ENCODE assay signal across 9 cellular contexts in genomic region chr3:152193673-152194267, GRCh38.
DNase-seq lines count a peak whose midpoint lies in the region; ATAC-seq, FAIRE-seq and TF ChIP-seq lines count a peak whose summit lies in the region.
"Had no signal": no experiment of that assay in that cellular context is flagged by ENCODE, and none has a peak within 500 bp of the region (broad histone marks: within the 10 kb centered on the region; RNA-seq: fewer than 3 reads in every experiment).

No MANE protein-coding gene starts in this region.

- H3K9me2 ChIP-seq in Karpas-422 (replicated peaks; ENCODE audit: insufficient read depth, low read length): no peaks in the 10 kb centered on the region

- ATAC-seq in GM21619 (IDR thresholded peaks at IDR 0.05; ENCODE audit: unreplicated experiment): peak; percentile 59
- no peak for ATAC-seq in GM21360 (IDR thresholded peaks at IDR 0.05; ENCODE audit: unreplicated experiment)

- H3K9ac ChIP-seq in Karpas-422 (ENCODE audit: low read length) (peak overlapping the region; percentile 13; the same call in 1 of the 2 replicates), kidney (ENCODE audit: low read length in 2 of 2) (peak overlapping the region in 1 of 2 donors; percentile 16)

- H3K4me3 ChIP-seq in Karpas-422 (ENCODE audit: low read length) (peak overlapping the region; percentile 53), kidney (ENCODE audit: low read length in 2 of 2) (peak overlapping the region in 1 of 2 donors; percentile 4), H7 (ENCODE audit: insufficient read depth, low read depth, low read length) (no peak overlapping the region)

- H3K79me2 ChIP-seq in Karpas-422 (ENCODE audit: low read length): no peaks in the 10 kb centered on the region

- peaks cover 20% of the 10 kb centered on the region for H3K4me1 ChIP-seq in Karpas-422 (ENCODE audit: low read length)
- no peaks in the 10 kb centered on the region for H3K4me1 ChIP-seq in kidney (ENCODE audit: control insufficient read depth in 1 of 2, insufficient read depth in 1 of 2, low read depth in 1 of 2, low read length in 2 of 2)

- FAIRE-seq in GM12891 (lab: Jason Lieb, UNC): peak; percentile 68
- FAIRE-seq in kidney (lab: Jason Lieb, UNC): no peak
- FAIRE-seq: bronchial epithelial cell had no signal

- peak overlapping the region; percentile 57 for H3K4me2 ChIP-seq in Karpas-422 (ENCODE audit: low read depth, low read length, poor library complexity, severe bottlenecking)

- H2AFZ ChIP-seq in Karpas-422 (ENCODE audit: low read length): peak overlapping the region; percentile 61; the same call in 1 of the 2 replicates

- H4K20me1 ChIP-seq in Karpas-422 (ENCODE audit: insufficient read depth, low read depth, low read length): no peaks in the 10 kb centered on the region

- DNase-seq in GM12891 (ENCODE audit: insufficient read length, low spot score): no peak
- DNase-seq in Karpas-422: no peak
- peak; percentile 25 for DNase-seq in effector CD4-positive, alpha-beta T cell
- no peak for DNase-seq in kidney
- DNase-seq in GM19238 (ENCODE audit: insufficient read length, low spot score): no peak
- DNase-seq in H7: no peak

- no peak for TF ChIP-seq CTCF in kidney (IDR thresholded peaks at IDR 0.05; ENCODE audit: borderline replicate concordance, extremely low read depth, insufficient read depth)

- H3K27ac ChIP-seq in Karpas-422 (ENCODE audit: low read length) (no peak overlapping the region), kidney (ENCODE audit: low read depth in 2 of 2, low read length in 2 of 2) (no peak overlapping the region)

- no peaks in the 10 kb centered on the region for H3K36me3 ChIP-seq in Karpas-422 (ENCODE audit: insufficient read depth, low read length)
- no peaks in the 10 kb centered on the region for H3K36me3 ChIP-seq in kidney (ENCODE audit: control insufficient read depth in 1 of 2, insufficient read depth in 2 of 2, low read length in 2 of 2)
- H3K36me3 ChIP-seq in H7 (replicated peaks; ENCODE audit: control insufficient read depth, insufficient read depth, low read length): no peaks in the 10 kb centered on the region

- no peaks in the 10 kb centered on the region for H3K27me3 ChIP-seq in Karpas-422 (ENCODE audit: low read length)
- H3K27me3 ChIP-seq in H7 (ENCODE audit: control insufficient read depth, insufficient read depth, low read length): no peaks in the 10 kb centered on the region

- intact Hi-C loops in kidney (cut with DNase I): no loop called here

- H3K9me3 ChIP-seq in Karpas-422 (ENCODE audit: low read length) (no peaks in the 10 kb centered on the region), kidney (ENCODE audit: control insufficient read depth in 1 of 2, low read length in 2 of 2) (no peaks in the 10 kb centered on the region)

- TF ChIP-seq POLR2A in GM12891 (IDR thresholded peaks at IDR 0.05; ENCODE audit: low read depth, low read length): no peak

TF ChIP-seq in GM12891, 5 proteins besides CTCF, POLR2A, EP300 and RAD21:
- TF ChIP-seq POLR2AphosphoS5 (IDR thresholded peaks at IDR 0.05; ENCODE audit: low read depth, low read length): no peak
- no peak for TF ChIP-seq TAF1 (IDR thresholded peaks at IDR 0.05; ENCODE audit: low read depth, low read length)
- TF ChIP-seq PAX5 (IDR thresholded peaks at IDR 0.05; ENCODE audit: insufficient read depth, low read length, severe bottlenecking): no peak
- no peak for TF ChIP-seq POU2F2 (IDR thresholded peaks at IDR 0.05; ENCODE audit: low read depth, low read length)
- TF ChIP-seq SPI1 (IDR thresholded peaks at IDR 0.05; ENCODE audit: low read depth, low read length): no peak
TF ChIP-seq in GM12891: peak in this region for 0.
